8 cellular contexts compared by ENCODE assay signal in the genomic region with DNA sequence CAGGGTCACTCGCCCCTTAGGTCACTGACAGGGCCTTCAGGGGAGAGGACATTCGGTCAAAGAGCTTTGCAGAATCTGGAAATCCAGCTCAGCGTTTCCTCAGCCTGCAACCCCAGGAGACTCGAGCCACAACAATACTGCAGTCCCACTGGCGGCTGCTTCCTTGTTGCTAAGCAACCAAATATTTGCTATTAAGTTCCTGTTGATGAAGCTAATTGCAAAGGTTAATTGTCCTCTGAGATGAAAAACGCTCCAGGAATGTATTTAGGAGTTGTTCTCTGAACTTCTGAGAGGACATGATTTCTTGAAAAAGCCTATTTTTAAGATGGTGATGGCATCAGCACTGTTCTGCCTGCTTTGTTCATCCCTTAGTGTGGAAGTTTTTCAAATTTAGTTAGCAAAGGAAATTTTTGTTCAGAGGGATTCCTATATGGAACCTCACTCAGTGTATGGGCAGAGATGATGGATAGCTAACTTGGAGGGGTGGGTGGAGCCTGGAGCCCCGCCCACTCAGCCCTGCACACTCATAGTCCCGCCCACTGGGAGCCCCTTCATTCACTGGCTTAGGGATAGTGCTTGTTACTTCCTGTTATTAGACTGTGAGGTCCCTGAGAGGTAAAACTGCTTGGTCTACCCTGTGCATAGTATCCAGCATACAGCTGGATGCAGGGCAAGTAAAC.
A peak's percentile ranks its signal among the peaks of the same experiment; 100 is the strongest.
DNase-seq lines count a peak whose midpoint lies in the region; ATAC-seq and TF ChIP-seq lines count a peak whose summit lies in the region.

No MANE protein-coding gene starts in this region.

- no peak overlapping the region for H3K56ac ChIP-seq in H9 (ENCODE audit: insufficient read length, low read depth, low read length)

- peak overlapping the region; percentile 64 for H2BK5ac ChIP-seq in H9 (ENCODE audit: insufficient read length, low read length)

- peak overlapping the region; percentile 88 for H2BK120ac ChIP-seq in H9 (ENCODE audit: low read depth, low read length, poor library complexity, severe bottlenecking)

- peak overlapping the region; percentile 97 for H3K18ac ChIP-seq in H9 (ENCODE audit: insufficient read length, low read depth, low read length)

- H3K27ac ChIP-seq in H9 (ENCODE audit: insufficient read length, low read depth, low read length) (peak overlapping the region; percentile 9), ectodermal cell (ENCODE audit: insufficient read depth, low read depth, low read length, poor library complexity, severe bottlenecking) (peak overlapping the region; percentile 92)

- no peak overlapping the region for H3K4me2 ChIP-seq in H9 (ENCODE audit: insufficient read depth, insufficient read length, low read length)

- H4K5ac ChIP-seq in H9 (ENCODE audit: insufficient read length, low read depth, low read length) = peak overlapping the region; percentile 53

- peaks cover 6% of the 10 kb centered on the region for H3K27me3 Mint-ChIP-seq in H9 (ENCODE audit: low read depth)
- H3K27me3 Mint-ChIP-seq in natural killer cell (ENCODE audit: low read depth in 2 of 2) = peaks cover 9 to 12% of the 10 kb centered on the region in 2 donors

- peaks cover 19 to 23% of the 10 kb centered on the region in 2 experiments for H3K4me1 Mint-ChIP-seq in H9
- peaks cover 0 to 13% of the 10 kb centered on the region in 2 donors for H3K4me1 Mint-ChIP-seq in natural killer cell

- H3K4me3 Mint-ChIP-seq in H9 (no peak overlapping the region), natural killer cell (no peak overlapping the region)

- no peaks in the 10 kb centered on the region for H3K79me1 ChIP-seq in H9 (ENCODE audit: insufficient read depth, low read depth, low read length, poor library complexity, severe bottlenecking)

- ATAC-seq in natural killer cell = peak in 2 of 3 donors; percentile 43 to 60
- no peak for ATAC-seq in HG03097 (IDR thresholded peaks at IDR 0.05; ENCODE audit: low FRiP score, unreplicated experiment)

- H3K23me2 ChIP-seq in H9 (ENCODE audit: insufficient read length, low read depth, low read length, poor library complexity, severe bottlenecking) = no peaks in the 10 kb centered on the region

- H3K36me3 Mint-ChIP-seq in H9 (ENCODE audit: insufficient read depth in 1 of 3, low read depth in 3 of 3) (peaks cover 0 to 7% (median 7%) of the 10 kb centered on the region in 3 experiments; a peak in 5 of 7 replicates), natural killer cell (no peaks in the 10 kb centered on the region)

- H3K14ac ChIP-seq in H9 (ENCODE audit: insufficient read depth, low read length) = peak overlapping the region; percentile 98

- H3T11ph ChIP-seq in H9 (ENCODE audit: low read length) = peak overlapping the region; percentile 56

- no peaks in the 10 kb centered on the region for H4K20me1 ChIP-seq in H9 (ENCODE audit: control insufficient read depth, insufficient read depth, insufficient read length)

- intact Hi-C loops in natural killer cell (cut with micrococcal nuclease) = no loop called here

- WGBS in H9 (ENCODE audit: extremely low coverage, insufficient read length, low lambda C conversion rate) = no CpG with 5 or more reads among the region's 8 CpGs
- 32 to 42% methylated on average over 8 of the region's 8 CpGs for WGBS in ectodermal cell, 2 experiments

- peaks cover 16% of the 10 kb centered on the region in 2 experiments for H3K9me3 Mint-ChIP-seq in H9
- H3K9me3 Mint-ChIP-seq in natural killer cell = peaks cover 9 to 11% of the 10 kb centered on the region in 2 donors

- H3K4me1 ChIP-seq in H9 (ENCODE audit: insufficient read depth, low read length) = peaks cover 5% of the 10 kb centered on the region
- peaks cover 18% of the 10 kb centered on the region for H3K4me1 ChIP-seq in ectodermal cell (ENCODE audit: control insufficient read depth, insufficient read depth, low read length)

- H3K4ac ChIP-seq in H9 (ENCODE audit: low read depth, low read length) = no peak overlapping the region; the same call in 1 of the 2 replicates

- H4K8ac ChIP-seq in H9 (replicated peaks; ENCODE audit: insufficient read length, low read depth, low read length) = no peak overlapping the region

- no peaks in the 10 kb centered on the region for H3K36me3 ChIP-seq in ectodermal cell (ENCODE audit: control insufficient read depth, insufficient read depth, low read length)

- DNase-seq in GM04503 (ENCODE audit: low read depth) = peak; percentile 3
- DNase-seq in H9 = peak; percentile 72
- DNase-seq in OCI-M1 (lab: John Stamatoyannopoulos, UW) = peak; percentile 2
- DNase-seq in natural killer cell = no peak
- DNase-seq in NCI-H2107 treated with DMSO at 0.1 percent for 48 hours (lab: John Stamatoyannopoulos, UW; ENCODE audit: unreplicated experiment) = no peak
- DNase-seq in cerebellar cortex (ENCODE audit: low spot score) = no peak

- H3K23ac ChIP-seq in H9 (ENCODE audit: insufficient read length, low read depth, low read length) = no peak overlapping the region

- H3K9me3 ChIP-seq in H9 (ENCODE audit: control insufficient read depth, low read depth, low read length) (no peaks in the 10 kb centered on the region), ectodermal cell (ENCODE audit: control insufficient read depth, low read length) (no peaks in the 10 kb centered on the region)

- no peak for TF ChIP-seq CTCF in H9 (conservative IDR thresholded peaks at IDR 0.05)
- TF ChIP-seq CTCF in natural killer cell (IDR thresholded peaks at IDR 0.05) = no peak

- peak overlapping the region; percentile 88 for H4K91ac ChIP-seq in H9 (ENCODE audit: insufficient read length, low read depth, low read length)

- no peak overlapping the region for H2BK15ac ChIP-seq in H9 (ENCODE audit: low read depth, low read length)

- no peaks in the 10 kb centered on the region for H3K79me2 ChIP-seq in H9 (ENCODE audit: insufficient read depth, low read length)

- H3K27ac Mint-ChIP-seq in H9 (peak overlapping the region; percentile 85 to 93 (median 92)), natural killer cell (no peak overlapping the region)

- no peak overlapping the region for H3K4me3 ChIP-seq in ectodermal cell (ENCODE audit: insufficient read depth, low read depth, low read length)

- no peak overlapping the region for H2AFZ ChIP-seq in H9 (ENCODE audit: low read length)

- no peak overlapping the region for H2BK12ac ChIP-seq in H9 (ENCODE audit: insufficient read length, low read depth, low read length)

- H3K9ac ChIP-seq in H9 (ENCODE audit: extremely low read depth, insufficient read length, low read length) = no peak overlapping the region

- H3K27me3 ChIP-seq in H9 (ENCODE audit: insufficient read depth, low read length) = no peaks in the 10 kb centered on the region
- no peaks in the 10 kb centered on the region for H3K27me3 ChIP-seq in ectodermal cell (ENCODE audit: control insufficient read depth, insufficient read depth, low read length, poor library complexity, severe bottlenecking)

- H2AK5ac ChIP-seq in H9 (ENCODE audit: insufficient read length, low read length) = no peak overlapping the region

- peak overlapping the region; percentile 29 for H2BK20ac ChIP-seq in H9 (ENCODE audit: low read depth, low read length, poor library complexity, severe bottlenecking)

Comparison
In these comparisons a context has a peak if more than half of its experiments do, and no peak if none do; other contexts are left out.
1. DNase-seq: peak in GM04503 (single experiment), H9 (single experiment) and OCI-M1 (single experiment); none in natural killer cell (single experiment), NCI-H2107 treated with DMSO at 0.1 percent for 48 hours (single experiment) and cerebellar cortex (single experiment).
2. H3K27ac Mint-ChIP-seq: peak in H9 (3 of 3); none in natural killer cell (0 of 2).